In the genomic region with DNA sequence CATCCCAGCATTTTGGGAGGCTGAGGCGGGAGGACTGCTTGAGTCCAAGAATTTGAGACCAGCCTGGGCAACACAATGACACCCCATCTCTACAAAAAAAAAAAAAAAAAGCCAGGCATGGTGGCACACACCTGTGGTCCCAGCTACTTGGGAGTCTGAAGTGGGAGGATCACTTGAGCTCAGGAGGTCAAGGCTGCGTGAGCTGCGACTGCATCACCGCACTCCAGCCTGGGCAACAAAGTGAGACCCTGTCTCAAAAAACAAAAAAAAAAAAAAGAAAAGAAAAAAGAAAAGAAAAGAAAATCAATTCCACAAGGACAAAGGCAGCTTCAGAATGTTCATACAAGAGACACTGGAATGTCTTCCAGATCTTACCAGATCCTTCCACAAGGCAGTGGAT, we compare ENCODE assay signal across 8 cellular contexts. TPM values are rescaled to one million over a fixed set of nuclear protein-coding genes. Genes with fewer than 3 reads are reported as not detected.
DNase-seq lines count a peak whose midpoint lies in the region; ATAC-seq, FAIRE-seq and TF ChIP-seq lines count a peak whose summit lies in the region.
"Not testable (repeated sequence)": the region's sequence is repeated elsewhere in the genome, so short reads cannot be mapped to it uniquely, and the experiment has no call there.

No MANE protein-coding gene starts in this region.

- H3K9me3 Mint-ChIP-seq in CD4-positive, CD25-positive, alpha-beta regulatory T cell = peaks cover 0 to 12% (median 0%) of the 10 kb centered on the region in 7 donors
- not testable (repeated sequence) for H3K9me3 Mint-ChIP-seq in memory B cell; natural killer cell treated with Interleukin-12 subunit alpha and Interleukin-12 subunit beta and Interleukin-15 and Interleukin-18, amount 100 ng/mL, for 72 hours

- TF ChIP-seq RAD21 in K562 (CRISPR knock-in tag; conservative IDR thresholded peaks at IDR 0.05 in 1 of 2, IDR thresholded peaks at IDR 0.05 in 1 of 2) = not testable (repeated sequence)

- intact Hi-C loops in PC-3 (cut with micrococcal nuclease) (loop anchor here (5.0 kb wide), 1 partner anchor 33 kb away; no protein-coding TSS in a partner anchor), K562 (cut with micrococcal nuclease) (loop anchor here (10.0 kb wide), 2 partner anchors 255 to 305 kb away; no protein-coding TSS in a partner anchor)
- intact Hi-C loops in prostate gland (cut with DNase I) = not testable (repeated sequence)

- not testable (repeated sequence) for H3K9me3 ChIP-seq in CD4-positive, CD25-positive, alpha-beta regulatory T cell (ENCODE audit: control insufficient read depth in 2 of 2, low read length in 2 of 2); DOHH2 (ENCODE audit: control insufficient read depth, insufficient read depth, low read length); PC-3 (ENCODE audit: low read length); K562 (replicated peaks; ENCODE audit: control insufficient read depth, insufficient read depth, low read depth, low read length); prostate gland

- H3K4me1 ChIP-seq in CD4-positive, CD25-positive, alpha-beta regulatory T cell (ENCODE audit: control insufficient read depth, insufficient read depth, low read length, poor library complexity, severe bottlenecking) = peaks cover 27% of the 10 kb centered on the region
- H3K4me1 ChIP-seq in DOHH2 (ENCODE audit: control insufficient read depth, low read length) (peaks cover 29% of the 10 kb centered on the region), PC-3 (ENCODE audit: insufficient read depth, low read length) (peaks cover 26% of the 10 kb centered on the region), K562 (replicated peaks in 1 of 2; ENCODE audit: control insufficient read depth in 2 of 2, insufficient read depth in 2 of 2, low read length in 2 of 2) (peaks cover 12 to 16% of the 10 kb centered on the region in 2 experiments; a peak in 3 of 5 replicates)
- H3K4me1 ChIP-seq in prostate gland (replicated peaks) = not testable (repeated sequence)

- H3K9me2 ChIP-seq in DOHH2 (replicated peaks; ENCODE audit: control insufficient read depth, low read length); PC-3 (replicated peaks; ENCODE audit: low read length): not testable (repeated sequence)

- TF ChIP-seq POLR2A in K562 (conservative IDR thresholded peaks at IDR 0.05); prostate gland (IDR thresholded peaks at IDR 0.05): not testable (repeated sequence)

- H3K27me3 Mint-ChIP-seq in CD4-positive, CD25-positive, alpha-beta regulatory T cell; memory B cell; natural killer cell treated with Interleukin-12 subunit alpha and Interleukin-12 subunit beta and Interleukin-15 and Interleukin-18, amount 100 ng/mL, for 72 hours: not testable (repeated sequence)

- DNase-seq in CD4-positive, CD25-positive, alpha-beta regulatory T cell; PC-3; K562 (ENCODE audit: extremely low read depth in 1 of 4, low spot score in 3 of 4); memory B cell (ENCODE audit: low spot score in 2 of 2); natural killer cell treated with Interleukin-12 subunit alpha and Interleukin-12 subunit beta and Interleukin-15 and Interleukin-18, amount 100 ng/mL, for 72 hours (ENCODE audit: low spot score); prostate gland (ENCODE audit: low spot score): not testable (repeated sequence)

- H4K20me1 ChIP-seq in DOHH2 (ENCODE audit: control insufficient read depth, insufficient read depth, low read depth, low read length); PC-3 (ENCODE audit: low read length); K562 (replicated peaks; ENCODE audit: control insufficient read depth, insufficient read depth, low read length): not testable (repeated sequence)

- H3K79me2 ChIP-seq in DOHH2 (ENCODE audit: control insufficient read depth, low read length) = peaks cover 77% of the 10 kb centered on the region
- H3K79me2 ChIP-seq in PC-3 (ENCODE audit: low read length) = peaks cover 60% of the 10 kb centered on the region
- peaks cover 61% of the 10 kb centered on the region for H3K79me2 ChIP-seq in K562 (ENCODE audit: control insufficient read depth, insufficient read depth, low read length)

- not testable (repeated sequence) for H2AFZ ChIP-seq in PC-3 (ENCODE audit: low read length); K562 (ENCODE audit: low read depth, low read length)

- FAIRE-seq in K562 (lab: Jason Lieb, UNC) = not testable (repeated sequence)

- H3K4me3 Mint-ChIP-seq in CD4-positive, CD25-positive, alpha-beta regulatory T cell = peak overlapping the region in 2 of 4 donors; percentile 23 to 92
- not testable (repeated sequence) for H3K4me3 Mint-ChIP-seq in memory B cell
- peak overlapping the region; percentile 40 for H3K4me3 Mint-ChIP-seq in natural killer cell treated with Interleukin-12 subunit alpha and Interleukin-12 subunit beta and Interleukin-15 and Interleukin-18, amount 100 ng/mL, for 72 hours

- not testable (repeated sequence) for TF ChIP-seq EP300 in K562 (IDR thresholded peaks at IDR 0.05; ENCODE audit: low read length)

- H3K9ac ChIP-seq in PC-3 (ENCODE audit: low read length); K562 (ENCODE audit: insufficient read depth in 1 of 2, low read depth in 2 of 2, low read length in 2 of 2): not testable (repeated sequence)

- H3K36me3 Mint-ChIP-seq in CD4-positive, CD25-positive, alpha-beta regulatory T cell = peaks cover 23% of the 10 kb centered on the region
- H3K36me3 Mint-ChIP-seq in memory B cell = peaks cover 22% of the 10 kb centered on the region
- H3K36me3 Mint-ChIP-seq in natural killer cell treated with Interleukin-12 subunit alpha and Interleukin-12 subunit beta and Interleukin-15 and Interleukin-18, amount 100 ng/mL, for 72 hours = peaks cover 17% of the 10 kb centered on the region

- peaks cover 37 to 55% (median 44%) of the 10 kb centered on the region in 4 donors for H3K4me1 Mint-ChIP-seq in CD4-positive, CD25-positive, alpha-beta regulatory T cell
- H3K4me1 Mint-ChIP-seq in memory B cell = peaks cover 26% of the 10 kb centered on the region
- H3K4me1 Mint-ChIP-seq in natural killer cell treated with Interleukin-12 subunit alpha and Interleukin-12 subunit beta and Interleukin-15 and Interleukin-18, amount 100 ng/mL, for 72 hours (ENCODE audit: low read depth in 2 of 2) = peaks cover 24 to 33% of the 10 kb centered on the region in 2 donors

- H3K27ac ChIP-seq in CD4-positive, CD25-positive, alpha-beta regulatory T cell (ENCODE audit: insufficient read depth, low read length, poor library complexity, severe bottlenecking) = peak overlapping the region; percentile 97
- H3K27ac ChIP-seq in DOHH2 (ENCODE audit: low read depth, low read length); PC-3 (ENCODE audit: low read length); K562 (ENCODE audit: extremely low read depth, low read depth, low read length): not testable (repeated sequence)
- H3K27ac ChIP-seq in VCaP (peak overlapping the region; percentile 97), prostate gland (peak overlapping the region; percentile 90 to 96)

- not testable (repeated sequence) for H3K4me3 ChIP-seq in CD4-positive, CD25-positive, alpha-beta regulatory T cell (ENCODE audit: low read depth, low read length); DOHH2 (ENCODE audit: low read length); PC-3 (ENCODE audit: low read length); K562; prostate gland

- 96% methylated on average over 4 of the region's 4 CpGs for WGBS in K562 (ENCODE audit: insufficient coverage, low coverage, missing lambda C conversion rate)
- WGBS in prostate gland = 96% methylated on average over 4 of the region's 4 CpGs

- in situ Hi-C loops in K562 (cut with MboI) = loop anchor here (10.0 kb wide), 1 partner anchor 165 kb away; no protein-coding TSS in a partner anchor

- CTCF ChIA-PET in PC-3 (lab: Charles Lee) = interaction anchor here (0.6 to 0.7 kb wide), 2 partner anchors 21 to 71 kb away, joined by 3 to 4 read pairs; no protein-coding TSS in a partner anchor
- CTCF ChIA-PET in K562 (lab: Yijun Ruan, JAX; ENCODE audit: low intra/inter-chr PET ratio) = not testable (repeated sequence)

- not testable (repeated sequence) for H3K9me1 ChIP-seq in K562 (ENCODE audit: control insufficient read depth, insufficient read depth, low read length)

- ATAC-seq in CD4-positive, CD25-positive, alpha-beta regulatory T cell (ENCODE audit: low read depth in 2 of 2); PC-3; K562; memory B cell (ENCODE audit: low read depth); natural killer cell treated with Interleukin-12 subunit alpha and Interleukin-12 subunit beta and Interleukin-15 and Interleukin-18, amount 100 ng/mL, for 72 hours: not testable (repeated sequence)

- H3K36me3 ChIP-seq in CD4-positive, CD25-positive, alpha-beta regulatory T cell (ENCODE audit: control insufficient read depth, insufficient read depth, low read length); K562 (ENCODE audit: control insufficient read depth, insufficient read depth, low read length); prostate gland: not testable (repeated sequence)
- H3K36me3 ChIP-seq in DOHH2 (ENCODE audit: control insufficient read depth, low read length) (peaks cover 35% of the 10 kb centered on the region), PC-3 (ENCODE audit: low read depth, low read length) (peaks cover 18% of the 10 kb centered on the region)

- not testable (repeated sequence) for H3F3A ChIP-seq in DOHH2 (ENCODE audit: control insufficient read depth, insufficient read depth); PC-3 (ENCODE audit: low read length, unreplicated experiment)

- not testable (repeated sequence) for H3K27me3 ChIP-seq in CD4-positive, CD25-positive, alpha-beta regulatory T cell (ENCODE audit: control insufficient read depth, insufficient read depth, low read length); DOHH2 (ENCODE audit: control insufficient read depth, low read length); PC-3 (ENCODE audit: low read length); K562 (ENCODE audit: control insufficient read depth in 2 of 2, insufficient read depth in 2 of 2, low read length in 2 of 2); prostate gland (replicated peaks; ENCODE audit: insufficient read depth)

- POLR2A ChIA-PET in PC-3 (lab: Charles Lee; ENCODE audit: unreplicated experiment) (interaction anchor here (0.7 kb wide), 1 partner anchor 21 kb away, joined by 9 read pairs; a partner anchor contains a TSS), K562 (lab: Yijun Ruan, JAX) (interaction anchor here (1.4 kb wide), 1 partner anchor 11 kb away, joined by 4 read pairs; a partner anchor contains a TSS)

- H3K4me2 ChIP-seq in DOHH2 (ENCODE audit: low read length) (peak overlapping the region; percentile 91), PC-3 (ENCODE audit: low read length) (peak overlapping the region; percentile 98; the same call in 1 of the 2 replicates)
- H3K4me2 ChIP-seq in K562 (ENCODE audit: insufficient read depth, low read length) = not testable (repeated sequence)

- not testable (repeated sequence) for BruUV-seq in PC-3 (replicated peaks; lab: Mats Ljungman, UMichigan); K562 (replicated peaks; lab: Mats Ljungman, UMichigan)

- H3K27ac Mint-ChIP-seq in CD4-positive, CD25-positive, alpha-beta regulatory T cell = peak overlapping the region in 2 of 3 donors; percentile 14 to 53
- H3K27ac Mint-ChIP-seq in memory B cell = peak overlapping the region; percentile 98
- H3K27ac Mint-ChIP-seq in natural killer cell treated with Interleukin-12 subunit alpha and Interleukin-12 subunit beta and Interleukin-15 and Interleukin-18, amount 100 ng/mL, for 72 hours = peak overlapping the region in 1 of 2 donors; percentile 13

- not testable (repeated sequence) for TF ChIP-seq CTCF in DOHH2 (IDR thresholded peaks at IDR 0.05; ENCODE audit: low read depth, low read length, poor library complexity, severe bottlenecking); PC-3 (conservative IDR thresholded peaks at IDR 0.05; ENCODE audit: low read depth, low read length); VCaP (conservative IDR thresholded peaks at IDR 0.05); K562 (IDR thresholded peaks at IDR 0.05 in 2 of 3, conservative IDR thresholded peaks at IDR 0.05 in 1 of 3; ENCODE audit: insufficient read depth in 2 of 3, low read depth in 1 of 3, low read length in 3 of 3); prostate gland (IDR thresholded peaks at IDR 0.05)

RNA-seq across cellular contexts. Expression of a gene that starts 2.4 kb away (rescaled TPM):
- total RNA-seq in CD4-positive, CD25-positive, alpha-beta regulatory T cell = 72.0 TPM
- polyA plus RNA-seq in CD4-positive, CD25-positive, alpha-beta regulatory T cell = 10 to 100 TPM; 40.9 to 53.9 (median 51.4) TPM
- total RNA-seq in PC-3 (2014; rRNA removed) (43.2 and 63.3 TPM in 2 replicates), K562 (2014; rRNA removed) (44.8 and 49.8 TPM in 2 replicates), K562 (2014; rRNA removed; fragmentation: Illumina TruSeq; extraction: Trizol) (62.4 and 63.6 TPM in 2 replicates), K562 (2015; rRNA removed; fragmentation: Illumina TruSeq; extraction: Trizol) (68.4 and 68.7 TPM in 2 replicates), K562 (2021) (50.7 and 50.8 TPM in 2 replicates), prostate gland (100 to 1,000 TPM in 1 of 2 donors, 10 to 100 TPM in 1; 78.0 to 120 TPM)
- 34.9 and 62.9 TPM in 2 replicates for total RNA-seq in K562 (2011; cell fraction: chromatin; rRNA removed; ENCODE audit: low replicate concordance)
- 32.7 and 35.5 TPM in 2 replicates for total RNA-seq in K562 (2011; cell fraction: nucleolus; rRNA removed)
- 48.1 and 67.3 TPM in 2 replicates for total RNA-seq in K562 (2011; cell fraction: nucleoplasm; rRNA removed)
- polyA plus RNA-seq in K562 (2011; rRNA removed) (60.5 and 64.5 TPM in 2 replicates), K562 (2014; fragmentation: Illumina TruSeq; extraction: Trizol) (58.5 and 59.8 TPM in 2 replicates), K562 (2014; fragmentation: Nextera tagmentation; extraction: Ambion mirVana) (10 to 100 TPM; 35.6 to 41.3 TPM), K562 (2014; rRNA removed) (45.9 and 54.5 TPM in 2 replicates)
- 31.6 and 53.4 TPM in 2 replicates for polyA plus RNA-seq in K562 (2011; cell fraction: cytosol; rRNA removed)
- 36.9 and 47.6 TPM in 2 replicates for polyA plus RNA-seq in K562 (2011; cell fraction: nucleus; rRNA removed)
- 55.2 and 56.3 TPM in 2 replicates for polyA plus RNA-seq in K562 (2012)
- polyA minus RNA-seq in K562 (2011; rRNA and poly(A)+ RNA removed) = 40.6 and 42.7 TPM in 2 replicates
- polyA minus RNA-seq in K562 (2011; cell fraction: cytosol; rRNA and poly(A)+ RNA removed) = 17.8 and 22.0 TPM in 2 replicates
- 15.6 and 16.9 TPM in 2 replicates for polyA minus RNA-seq in K562 (2011; cell fraction: nucleus; rRNA and poly(A)+ RNA removed)
- 10 to 100 TPM; 47.1 to 49.7 TPM for total RNA-seq in natural killer cell treated with Interleukin-12 subunit alpha and Interleukin-12 subunit beta and Interleukin-15 and Interleukin-18, amount 100 ng/mL, for 72 hours

RNA-seq across cellular contexts. Expression of a gene that starts 11.3 kb away (rescaled TPM):
- total RNA-seq in CD4-positive, CD25-positive, alpha-beta regulatory T cell = 52.7 TPM
- polyA plus RNA-seq in CD4-positive, CD25-positive, alpha-beta regulatory T cell = 100 to 1,000 TPM; 129 to 153 (median 142) TPM
- total RNA-seq in PC-3 (2014; rRNA removed) (31.1 and 36.8 TPM in 2 replicates), K562 (2014; rRNA removed) (51.4 and 75.9 TPM in 2 replicates), K562 (2014; rRNA removed; fragmentation: Illumina TruSeq; extraction: Trizol) (70.0 and 77.2 TPM in 2 replicates), K562 (2015; rRNA removed; fragmentation: Illumina TruSeq; extraction: Trizol) (65.6 and 78.0 TPM in 2 replicates), K562 (2021) (68.6 and 77.8 TPM in 2 replicates), prostate gland (10 to 100 TPM; 23.0 to 43.3 TPM)
- total RNA-seq in K562 (2011; cell fraction: chromatin; rRNA removed; ENCODE audit: low replicate concordance) = 28.8 and 30.7 TPM in 2 replicates
- 24.3 and 25.5 TPM in 2 replicates for total RNA-seq in K562 (2011; cell fraction: nucleolus; rRNA removed)
- total RNA-seq in K562 (2011; cell fraction: nucleoplasm; rRNA removed) = 32.2 and 45.8 TPM in 2 replicates
- polyA plus RNA-seq in K562 (2011; rRNA removed) (117 and 144 TPM in 2 replicates), K562 (2014; fragmentation: Illumina TruSeq; extraction: Trizol) (72.2 and 78.0 TPM in 2 replicates), K562 (2014; fragmentation: Nextera tagmentation; extraction: Ambion mirVana) (100 to 1,000 TPM; 275 to 324 TPM), K562 (2014; rRNA removed) (99.2 and 99.4 TPM in 2 replicates)
- 31.8 and 55.1 TPM in 2 replicates for polyA plus RNA-seq in K562 (2011; cell fraction: cytosol; rRNA removed)
- polyA plus RNA-seq in K562 (2011; cell fraction: nucleus; rRNA removed) = 36.1 and 57.1 TPM in 2 replicates
- polyA plus RNA-seq in K562 (2012) = 73.8 and 106 TPM in 2 replicates
- polyA minus RNA-seq in K562 (2011; rRNA and poly(A)+ RNA removed) = 31.2 and 35.5 TPM in 2 replicates
- polyA minus RNA-seq in K562 (2011; cell fraction: cytosol; rRNA and poly(A)+ RNA removed) = 8.1 and 16.6 TPM in 2 replicates
- polyA minus RNA-seq in K562 (2011; cell fraction: nucleus; rRNA and poly(A)+ RNA removed) = 12.7 and 17.9 TPM in 2 replicates
- 10 to 100 TPM; 48.5 to 51.5 TPM for total RNA-seq in natural killer cell treated with Interleukin-12 subunit alpha and Interleukin-12 subunit beta and Interleukin-15 and Interleukin-18, amount 100 ng/mL, for 72 hours

RNA-seq across cellular contexts. Expression of a gene that starts 21.1 kb away (rescaled TPM):
- total RNA-seq in CD4-positive, CD25-positive, alpha-beta regulatory T cell = 291 TPM
- 10 to 100 TPM in 3 of 4 donors, 1 to 10 TPM in 1; 9.7 to 17.1 (median 10.9) TPM for polyA plus RNA-seq in CD4-positive, CD25-positive, alpha-beta regulatory T cell
- total RNA-seq in PC-3 (2014; rRNA removed) = 35.3 and 37.6 TPM in 2 replicates
- 253 and 1,006 TPM in 2 replicates for total RNA-seq in K562 (2011; cell fraction: chromatin; rRNA removed; ENCODE audit: low replicate concordance)
- total RNA-seq in K562 (2011; cell fraction: nucleolus; rRNA removed) = 104 and 168 TPM in 2 replicates
- 377 and 604 TPM in 2 replicates for total RNA-seq in K562 (2011; cell fraction: nucleoplasm; rRNA removed)
- total RNA-seq in K562 (2014; rRNA removed) = 48.0 and 51.5 TPM in 2 replicates
- total RNA-seq in K562 (2014; rRNA removed; fragmentation: Illumina TruSeq; extraction: Trizol) = 117 and 120 TPM in 2 replicates
- 94.1 and 104 TPM in 2 replicates for total RNA-seq in K562 (2015; rRNA removed; fragmentation: Illumina TruSeq; extraction: Trizol)
- total RNA-seq in K562 (2021) = 67.4 and 70.3 TPM in 2 replicates
- 123 and 130 TPM in 2 replicates for polyA plus RNA-seq in K562 (2011; rRNA removed)
- 9.2 and 26.9 TPM in 2 replicates for polyA plus RNA-seq in K562 (2011; cell fraction: cytosol; rRNA removed)
- polyA plus RNA-seq in K562 (2011; cell fraction: nucleus; rRNA removed) = 284 and 370 TPM in 2 replicates
- 39.4 and 56.1 TPM in 2 replicates for polyA plus RNA-seq in K562 (2012)
- 76.5 and 95.7 TPM in 2 replicates for polyA plus RNA-seq in K562 (2014; fragmentation: Illumina TruSeq; extraction: Trizol)
- polyA plus RNA-seq in K562 (2014; fragmentation: Nextera tagmentation; extraction: Ambion mirVana) = 10 to 100 TPM; 19.7 to 30.2 TPM
- 84.5 and 92.6 TPM in 2 replicates for polyA plus RNA-seq in K562 (2014; rRNA removed)
- polyA minus RNA-seq in K562 (2011; rRNA and poly(A)+ RNA removed) = 140 and 209 TPM in 2 replicates
- 19.9 and 20.4 TPM in 2 replicates for polyA minus RNA-seq in K562 (2011; cell fraction: cytosol; rRNA and poly(A)+ RNA removed)
- 246 and 455 TPM in 2 replicates for polyA minus RNA-seq in K562 (2011; cell fraction: nucleus; rRNA and poly(A)+ RNA removed)
- total RNA-seq in natural killer cell treated with Interleukin-12 subunit alpha and Interleukin-12 subunit beta and Interleukin-15 and Interleukin-18, amount 100 ng/mL, for 72 hours = 100 to 1,000 TPM in 1 of 2 donors, 10 to 100 TPM in 1; 85.4 to 145 TPM
- 10 to 100 TPM; 42.2 to 91.6 TPM for total RNA-seq in prostate gland
